9 cellular contexts compared by ENCODE assay signal in genomic region chr2:61670591-61671503, GRCh38.
DNase-seq lines count a peak whose midpoint lies in the region; ATAC-seq and TF ChIP-seq lines count a peak whose summit lies in the region.
"Had no signal": no experiment of that assay in that cellular context is flagged by ENCODE, and none has a peak within 500 bp of the region (broad histone marks: within the 10 kb centered on the region; RNA-seq: fewer than 3 reads in every experiment).

No MANE protein-coding gene starts in this region.

- peak; percentile 74 for ATAC-seq in HG02678 (IDR thresholded peaks at IDR 0.05; ENCODE audit: unreplicated experiment)

- no peaks in the 10 kb centered on the region for H3K9me2 ChIP-seq in SK-N-SH

- peaks cover 0 to 5% of the 10 kb centered on the region in 2 experiments; a peak in 2 of 4 replicates for H3K4me1 ChIP-seq in SK-N-SH (ENCODE audit: control insufficient read depth in 1 of 2, insufficient read depth in 2 of 2, low read depth in 1 of 2, low read length in 1 of 2)

- CTCF ChIA-PET in SK-N-SH (lab: Yijun Ruan, JAX), result interaction anchor here (1.4 kb wide), 1 partner anchor 24 kb away, joined by 4 read pairs; no protein-coding TSS in a partner anchor

- H3K9ac ChIP-seq in SK-N-SH, result peak overlapping the region; percentile 48

- no peaks in the 10 kb centered on the region for H3K79me2 ChIP-seq in SK-N-SH (ENCODE audit: insufficient read depth)

- H3K27ac ChIP-seq in SK-N-SH (ENCODE audit: low read depth in 2 of 2, low read length in 1 of 2), result peak overlapping the region; percentile 51 to 71; a peak in 3 of 4 replicates
- H3K27ac ChIP-seq: C4-2B had no signal

- POLR2A ChIA-PET in SK-N-SH (lab: Yijun Ruan, JAX), result no interaction called here

- TF ChIP-seq CTCF in SK-N-SH (IDR thresholded peaks at IDR 0.05), result no peak

- DNase-seq in NCI-H510A treated with DMSO at 0.1 percent for 48 hours (lab: John Stamatoyannopoulos, UW) (peak; percentile 28), NCI-H510A (lab: John Stamatoyannopoulos, UW) (no peak), SK-N-SH (no peak), epidermal melanocyte (ENCODE audit: insufficient read length, low spot score) (peak; percentile 44), myocyte (ENCODE audit: low read depth) (peak; percentile 63), NCI-H446 treated with DMSO at 0.1 percent for 48 hours (lab: John Stamatoyannopoulos, UW) (no peak), NCI-H146 treated with DMSO at 0.1 percent for 48 hours (lab: John Stamatoyannopoulos, UW; ENCODE audit: unreplicated experiment) (no peak)

- H3F3A ChIP-seq in SK-N-SH (replicated peaks; ENCODE audit: insufficient read depth), result no peaks in the 10 kb centered on the region

- TF ChIP-seq EP300 in SK-N-SH (IDR thresholded peaks at IDR 0.05; ENCODE audit: borderline replicate concordance in 1 of 2, low read depth in 1 of 2, low read length in 1 of 2), result no peak

- H4K20me1 ChIP-seq in SK-N-SH (ENCODE audit: insufficient read depth), result no peaks in the 10 kb centered on the region

- H3K4me2 ChIP-seq in SK-N-SH, result peak overlapping the region; percentile 73

- 21% methylated on average over 3 of the region's 3 CpGs for WGBS in SK-N-SH (ENCODE audit: low lambda C conversion rate)

- H3K27me3 ChIP-seq in SK-N-SH (ENCODE audit: insufficient read depth), result no peaks in the 10 kb centered on the region

- TF ChIP-seq RAD21 in SK-N-SH (IDR thresholded peaks at IDR 0.05; ENCODE audit: low read length), result no peak

- H3K36me3 ChIP-seq in SK-N-SH (replicated peaks in 1 of 2; ENCODE audit: control insufficient read depth in 1 of 2, insufficient read depth in 2 of 2, low read length in 1 of 2), result no peaks in the 10 kb centered on the region

- peak overlapping the region; percentile 21 to 45 for H3K4me3 ChIP-seq in SK-N-SH (ENCODE audit: low read depth in 2 of 2, low read length in 1 of 2)

- peak overlapping the region; percentile 90 for H2AFZ ChIP-seq in SK-N-SH (ENCODE audit: low read depth)

- peaks cover 7% of the 10 kb centered on the region; the same call in 1 of the 2 replicates for H3K9me3 ChIP-seq in SK-N-SH

TF ChIP-seq in SK-N-SH, 30 proteins besides CTCF, POLR2A, EP300 and RAD21:
- no peak for TF ChIP-seq IRF3 (IDR thresholded peaks at IDR 0.05; ENCODE audit: low read depth, low read length)
- no peak for TF ChIP-seq CHD2 (IDR thresholded peaks at IDR 0.05; ENCODE audit: low read length, partially characterized antibody)
- no peak for TF ChIP-seq ZBTB33 (IDR thresholded peaks at IDR 0.05; ENCODE audit: borderline replicate concordance, low read depth)
- TF ChIP-seq YY1 (IDR thresholded peaks at IDR 0.05; ENCODE audit: low read depth), result no peak
- TF ChIP-seq EZH2phosphoT487 (IDR thresholded peaks at IDR 0.05; ENCODE audit: borderline replicate concordance, low read depth), result no peak
TF ChIP-seq in SK-N-SH: peak in this region for 0.

Comparison
In these comparisons a context has a peak if more than half of its experiments do, and no peak if none do; other contexts are left out.
1. DNase-seq: peak in NCI-H510A treated with DMSO at 0.1 percent for 48 hours (single experiment), epidermal melanocyte (single experiment) and myocyte (single experiment); none in NCI-H510A (single experiment), SK-N-SH (single experiment), NCI-H446 treated with DMSO at 0.1 percent for 48 hours (single experiment) and NCI-H146 treated with DMSO at 0.1 percent for 48 hours (single experiment).